In genomic region chr15:87355946-87356345, GRCh38 we compare ENCODE assay signal across 31 cellular contexts.
"Had no signal": no experiment of that assay in that cellular context is flagged by ENCODE, and none has a peak within 500 bp of the region (broad histone marks: within the 10 kb centered on the region; RNA-seq: fewer than 3 reads in every experiment).

No MANE protein-coding gene starts in this region.

- H3K9me3 Mint-ChIP-seq: activated CD4-positive, alpha-beta T cell treated with anti-CD3 and anti-CD28 coated beads, Interleukin-2, amount 10 ng/mL, durations not matched to agents 7 days and 5 days; activated naive CD4-positive, alpha-beta T cell treated with anti-CD3 and anti-CD28 coated beads, Interleukin-2, amount 10 ng/mL, durations not matched to agents 7 days and 5 days; activated naive CD4-positive, alpha-beta T cell treated with anti-CD3 and anti-CD28 coated beads, Interleukin-2, amount 50 U/mL, for 72 hours; activated naive CD8-positive, alpha-beta T cell treated with anti-CD3 and anti-CD28 coated beads, Interleukin-2, amount 10 ng/mL, durations not matched to agents 7 days and 5 days; activated T-cell treated with anti-CD3 and anti-CD28 coated beads, Interleukin-2, amount 50 U/mL, for 24 hours; activated T-cell treated with anti-CD3 and anti-CD28 coated beads, Interleukin-2, amount 50 U/mL, for 72 hours had no signal

- H3K36me3 Mint-ChIP-seq: activated naive CD4-positive, alpha-beta T cell treated with anti-CD3 and anti-CD28 coated beads, Interleukin-2, amount 10 ng/mL, durations not matched to agents 7 days and 5 days; activated naive CD4-positive, alpha-beta T cell treated with anti-CD3 and anti-CD28 coated beads, Interleukin-2, amount 50 U/mL, for 72 hours; activated naive CD8-positive, alpha-beta T cell treated with anti-CD3 and anti-CD28 coated beads, Interleukin-2, amount 10 ng/mL, durations not matched to agents 7 days and 5 days; WTC11 had no signal

- H3K27me3 Mint-ChIP-seq: activated CD4-positive, alpha-beta memory T cell treated with anti-CD3 and anti-CD28 coated beads, Interleukin-2, amount 10 ng/mL, durations not matched to agents 7 days and 5 days; activated CD4-positive, alpha-beta T cell treated with anti-CD3 and anti-CD28 coated beads, Interleukin-2, amount 10 ng/mL, durations not matched to agents 7 days and 5 days; activated naive CD4-positive, alpha-beta T cell treated with anti-CD3 and anti-CD28 coated beads, Interleukin-2, amount 10 ng/mL, durations not matched to agents 7 days and 5 days; activated naive CD8-positive, alpha-beta T cell treated with anti-CD3 and anti-CD28 coated beads, Interleukin-2, amount 10 ng/mL, durations not matched to agents 7 days and 5 days had no signal

- DNase-seq: activated CD4-positive, alpha-beta memory T cell treated with anti-CD3 and anti-CD28 coated beads, Interleukin-2, amount 10 ng/mL, durations not matched to agents 7 days and 5 days; activated CD4-positive, alpha-beta T cell treated with anti-CD3 and anti-CD28 coated beads for 1 hour; activated CD4-positive, alpha-beta T cell treated with anti-CD3 and anti-CD28 coated beads for 4 hours; activated CD4-positive, alpha-beta T cell treated with anti-CD3 and anti-CD28 coated beads, Interleukin-2, amount 10 ng/mL, durations not matched to agents 7 days and 5 days; activated CD4-positive, alpha-beta T cell treated with anti-CD3 and anti-CD28 coated beads, Interleukin-2, amount 50 U/mL, for 4 hours; activated CD8-positive, alpha-beta memory T cell treated with anti-CD3 and anti-CD28 coated beads, Interleukin-2, amount 50 U/mL, for 48 hours; activated gamma-delta T cell; activated naive CD4-positive, alpha-beta T cell; activated naive CD4-positive, alpha-beta T cell treated with anti-CD3 and anti-CD28 coated beads, Interleukin-2, amount 10 ng/mL, durations not matched to agents 7 days and 5 days; activated naive CD8-positive, alpha-beta T cell treated with anti-CD3 and anti-CD28 coated beads, Interleukin-2, amount 10 ng/mL, durations not matched to agents 7 days and 5 days; activated T-cell treated with anti-CD3 and anti-CD28 coated beads for 4 hours; activated T-cell treated with anti-CD3 and anti-CD28 coated beads, Interleukin-2, amount 50 U/mL, for 24 hours; activated T-cell treated with anti-CD3 and anti-CD28 coated beads, Interleukin-2, amount 50 U/mL, for 72 hours; amniotic stem cell; anterior cingulate cortex; body of pancreas; caudate nucleus; cortex of kidney; dermis blood vessel endothelial cell; effector CD4-positive, alpha-beta T cell; effector memory CD8-positive, alpha-beta T cell; erythroblast; foreskin melanocyte; heart right ventricle; T-helper 2 cell had no signal

- H3K27ac ChIP-seq: body of pancreas, esophagus muscularis mucosa, gastroesophageal sphincter, heart right ventricle, VCaP had no signal

- H3K4me3 ChIP-seq: body of pancreas, esophagus muscularis mucosa, gastroesophageal sphincter, heart right ventricle had no signal

- H3K9me3 ChIP-seq: body of pancreas, esophagus muscularis mucosa, gastroesophageal sphincter, heart right ventricle had no signal

- ATAC-seq: activated naive CD4-positive, alpha-beta T cell treated with anti-CD3 and anti-CD28 coated beads, Interleukin-2, amount 50 U/mL, for 72 hours; activated T-cell treated with anti-CD3 and anti-CD28 coated beads, Interleukin-2, amount 50 U/mL, for 72 hours; body of pancreas; effector memory CD8-positive, alpha-beta T cell; gastroesophageal sphincter; heart right ventricle; WTC11 had no signal

- H3K4me3 Mint-ChIP-seq: activated CD4-positive, alpha-beta memory T cell treated with anti-CD3 and anti-CD28 coated beads, Interleukin-2, amount 10 ng/mL, durations not matched to agents 7 days and 5 days; activated CD4-positive, alpha-beta T cell treated with anti-CD3 and anti-CD28 coated beads, Interleukin-2, amount 10 ng/mL, durations not matched to agents 7 days and 5 days; activated naive CD4-positive, alpha-beta T cell treated with anti-CD3 and anti-CD28 coated beads, Interleukin-2, amount 10 ng/mL, durations not matched to agents 7 days and 5 days; activated naive CD8-positive, alpha-beta T cell treated with anti-CD3 and anti-CD28 coated beads, Interleukin-2, amount 10 ng/mL, durations not matched to agents 7 days and 5 days; activated T-cell treated with anti-CD3 and anti-CD28 coated beads, Interleukin-2, amount 50 U/mL, for 24 hours; activated T-cell treated with anti-CD3 and anti-CD28 coated beads, Interleukin-2, amount 50 U/mL, for 72 hours; effector memory CD8-positive, alpha-beta T cell; WTC11 had no signal

- H3K4me1 ChIP-seq: body of pancreas, esophagus muscularis mucosa, gastroesophageal sphincter had no signal

- H3K36me3 ChIP-seq: esophagus muscularis mucosa, gastroesophageal sphincter, heart right ventricle had no signal

- H3K4me1 Mint-ChIP-seq: activated CD4-positive, alpha-beta memory T cell treated with anti-CD3 and anti-CD28 coated beads, Interleukin-2, amount 10 ng/mL, durations not matched to agents 7 days and 5 days; activated CD4-positive, alpha-beta T cell treated with anti-CD3 and anti-CD28 coated beads, Interleukin-2, amount 10 ng/mL, durations not matched to agents 7 days and 5 days; activated naive CD4-positive, alpha-beta T cell treated with anti-CD3 and anti-CD28 coated beads, Interleukin-2, amount 10 ng/mL, durations not matched to agents 7 days and 5 days; activated naive CD8-positive, alpha-beta T cell treated with anti-CD3 and anti-CD28 coated beads, Interleukin-2, amount 10 ng/mL, durations not matched to agents 7 days and 5 days had no signal

- FAIRE-seq: colon had no signal

- H3K27me3 ChIP-seq: body of pancreas, esophagus muscularis mucosa, gastroesophageal sphincter, heart right ventricle had no signal

- H3K27ac Mint-ChIP-seq: activated CD4-positive, alpha-beta memory T cell treated with anti-CD3 and anti-CD28 coated beads, Interleukin-2, amount 10 ng/mL, durations not matched to agents 7 days and 5 days; activated CD4-positive, alpha-beta T cell treated with anti-CD3 and anti-CD28 coated beads, Interleukin-2, amount 10 ng/mL, durations not matched to agents 7 days and 5 days; activated naive CD4-positive, alpha-beta T cell treated with anti-CD3 and anti-CD28 coated beads, Interleukin-2, amount 10 ng/mL, durations not matched to agents 7 days and 5 days; activated naive CD4-positive, alpha-beta T cell treated with anti-CD3 and anti-CD28 coated beads, Interleukin-2, amount 50 U/mL, for 72 hours; activated naive CD8-positive, alpha-beta T cell treated with anti-CD3 and anti-CD28 coated beads, Interleukin-2, amount 10 ng/mL, durations not matched to agents 7 days and 5 days; activated T-cell treated with anti-CD3 and anti-CD28 coated beads, Interleukin-2, amount 50 U/mL, for 24 hours; activated T-cell treated with anti-CD3 and anti-CD28 coated beads, Interleukin-2, amount 50 U/mL, for 72 hours; effector memory CD8-positive, alpha-beta T cell; WTC11 had no signal
